28 cellular contexts compared by ENCODE assay signal in genomic region chr7:69949195-69949594, GRCh38.
"Had no signal": no experiment of that assay in that cellular context is flagged by ENCODE, and none has a peak within 500 bp of the region (broad histone marks: within the 10 kb centered on the region; RNA-seq: fewer than 3 reads in every experiment).

No MANE protein-coding gene starts in this region.

- ATAC-seq: esophagus mucosa; gastrocnemius medialis; lower lobe of right lung; naive thymus-derived CD8-positive, alpha-beta T cell; right lobe of liver; stimulated activated naive CD8-positive, alpha-beta T cell treated with anti-CD3 and anti-CD28 coated beads, Interleukin-15, amount 100 ng/mL, for 72 hours had no signal

- FAIRE-seq: keratinocyte, small intestine had no signal

- DNase-seq: colonic mucosa; effector CD8-positive, alpha-beta T cell; endodermal cell; foreskin fibroblast; gastrocnemius medialis; head of caudate nucleus; hippocampal formation; left lung; lower lobe of right lung; naive thymus-derived CD8-positive, alpha-beta T cell; nephron progenitor cell; occipital lobe; ovary; posterior cingulate gyrus; retina; right lobe of liver; small intestine; stimulated activated CD4-positive, alpha-beta T cell treated with anti-CD3 and anti-CD28 coated beads, Interleukin-1b, Interleukin-23, amount 100 ng/mL, for 48 hours; stimulated activated CD4-positive, alpha-beta T cell treated with anti-CD3 and anti-CD28 coated beads, Interleukin-4, amount 100 ng/mL, for 1 hour; stimulated activated CD8-positive, alpha-beta memory T cell treated with anti-CD3 and anti-CD28 coated beads, Interleukin-4, amount 100 ng/mL, for 48 hours; stimulated activated naive CD4-positive, alpha-beta T cell; stimulated activated naive CD8-positive, alpha-beta T cell treated with anti-CD3 and anti-CD28 coated beads, Interleukin-15, amount 100 ng/mL, for 72 hours; transverse colon had no signal

- H3K9me3 ChIP-seq: colonic mucosa, gastrocnemius medialis, left lung, lower lobe of right lung, ovary, right lobe of liver, suprapubic skin, transverse colon, vagina had no signal

- H3K36me3 ChIP-seq: colonic mucosa, gastrocnemius medialis, left lung, lower lobe of right lung, ovary, right lobe of liver, suprapubic skin, transverse colon, vagina had no signal

- H3K27ac ChIP-seq: colonic mucosa, epithelial cell of prostate, gastrocnemius medialis, left lung, lower lobe of right lung, ovary, right lobe of liver, suprapubic skin, transverse colon, vagina had no signal

- H3K4me1 ChIP-seq: colonic mucosa, gastrocnemius medialis, left lung, lower lobe of right lung, right lobe of liver, transverse colon, vagina had no signal

- H3K4me3 ChIP-seq: colonic mucosa, gastrocnemius medialis, left lung, lower lobe of right lung, ovary, right lobe of liver, suprapubic skin, transverse colon, vagina had no signal

- H3K27me3 ChIP-seq: colonic mucosa, gastrocnemius medialis, left lung, ovary, right lobe of liver, suprapubic skin, transverse colon, vagina had no signal
